Comparison of ENCODE assay signal across 29 cellular contexts in the genomic region with DNA sequence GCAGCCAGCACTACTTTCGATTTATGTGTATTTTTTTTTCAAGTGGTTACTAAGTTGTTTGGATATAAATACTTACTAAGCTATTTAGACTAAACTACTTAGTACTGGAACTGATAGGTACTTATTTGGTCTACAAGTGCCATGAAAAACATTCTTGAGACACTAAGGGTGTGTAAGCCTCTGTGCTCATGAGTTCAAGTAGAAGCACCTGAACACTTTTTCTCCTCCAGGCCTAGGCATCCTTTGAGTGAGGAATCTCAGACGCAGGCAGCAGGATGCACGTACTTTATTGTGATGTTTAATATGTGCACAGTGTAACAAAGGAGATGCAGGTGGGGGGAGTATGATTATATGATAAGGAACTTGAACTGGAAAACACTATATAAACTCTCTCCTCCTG. TPM values are rescaled to one million over a fixed set of nuclear protein-coding genes. Genes with fewer than 3 reads are reported as not detected.
"Had no signal": no experiment of that assay in that cellular context is flagged by ENCODE, and none has a peak within 500 bp of the region (broad histone marks: within the 10 kb centered on the region; RNA-seq: fewer than 3 reads in every experiment).

No MANE protein-coding gene starts in this region.

- H3K27me3 Mint-ChIP-seq: naive thymus-derived CD4-positive, alpha-beta T cell; progenitor cell of endocrine pancreas; stimulated activated naive CD8-positive, alpha-beta T cell treated with anti-CD3 and anti-CD28 coated beads, Interleukin-15, amount 100 ng/mL, for 72 hours had no signal

- H3K27me3 ChIP-seq: esophagus muscularis mucosa, foreskin keratinocyte, gastroesophageal sphincter, heart left ventricle, hepatocyte, neural progenitor cell, right lobe of liver, suprapubic skin, transverse colon, vagina had no signal

- H3K4me1 Mint-ChIP-seq: stimulated activated naive CD8-positive, alpha-beta T cell treated with anti-CD3 and anti-CD28 coated beads, Interleukin-15, amount 100 ng/mL, for 72 hours had no signal

- H2AFZ ChIP-seq: hepatocyte, neural progenitor cell, parathyroid adenoma had no signal

- H3K79me2 ChIP-seq: hepatocyte, parathyroid adenoma had no signal

- H3K4me3 ChIP-seq: coronary artery, esophagus muscularis mucosa, gastroesophageal sphincter, heart left ventricle, hepatocyte, neural progenitor cell, right lobe of liver, suprapubic skin, transverse colon, vagina had no signal

- H3K36me3 ChIP-seq: esophagus muscularis mucosa, gastroesophageal sphincter, heart left ventricle, neural progenitor cell, right lobe of liver, suprapubic skin, transverse colon, vagina had no signal

- ATAC-seq: foreskin keratinocyte; gastroesophageal sphincter; heart left ventricle; left colon; left ventricle myocardium superior; naive thymus-derived CD4-positive, alpha-beta T cell; right lobe of liver; stimulated activated naive CD8-positive, alpha-beta T cell treated with anti-CD3 and anti-CD28 coated beads, Interleukin-15, amount 100 ng/mL, for 72 hours had no signal

- H3K4me1 ChIP-seq: esophagus muscularis mucosa, foreskin keratinocyte, gastroesophageal sphincter, right lobe of liver, suprapubic skin, transverse colon, vagina had no signal

- H3K27ac ChIP-seq: coronary artery, esophagus muscularis mucosa, foreskin keratinocyte, gastroesophageal sphincter, heart left ventricle, hepatocyte, neural progenitor cell, parathyroid adenoma, right lobe of liver, suprapubic skin, transverse colon, vagina had no signal

- H3K4me3 Mint-ChIP-seq: naive thymus-derived CD4-positive, alpha-beta T cell; nephron; neural progenitor cell; stimulated activated naive CD8-positive, alpha-beta T cell treated with anti-CD3 and anti-CD28 coated beads, Interleukin-15, amount 100 ng/mL, for 72 hours had no signal

- H3K4me2 ChIP-seq: hepatocyte, neural progenitor cell had no signal

- H3K27ac Mint-ChIP-seq: nephron; neural progenitor cell; progenitor cell of endocrine pancreas; stimulated activated naive CD8-positive, alpha-beta T cell treated with anti-CD3 and anti-CD28 coated beads, Interleukin-15, amount 100 ng/mL, for 72 hours had no signal

- DNase-seq: dermis blood vessel endothelial cell; effector memory CD4-positive, alpha-beta T cell; foreskin keratinocyte; heart left ventricle; kidney glomerular epithelial cell; left colon; left ventricle myocardium superior; mesenchymal stem cell; midbrain; naive thymus-derived CD4-positive, alpha-beta T cell; right lobe of liver; small intestine; stimulated activated CD4-positive, alpha-beta T cell treated with anti-CD3 and anti-CD28 coated beads, Interleukin-15, amount 100 ng/mL, for 24 hours; stimulated activated CD4-positive, alpha-beta T cell treated with anti-CD3 and anti-CD28 coated beads, Interleukin-2, amount 100 ng/mL, for 48 hours; stimulated activated naive CD4-positive, alpha-beta T cell; stimulated activated naive CD8-positive, alpha-beta T cell treated with anti-CD3 and anti-CD28 coated beads, Interleukin-15, amount 100 ng/mL, for 72 hours; transverse colon had no signal

- H3K9me3 Mint-ChIP-seq: naive thymus-derived CD4-positive, alpha-beta T cell; nephron; neural progenitor cell; stimulated activated naive CD8-positive, alpha-beta T cell treated with anti-CD3 and anti-CD28 coated beads, Interleukin-15, amount 100 ng/mL, for 72 hours had no signal

- H3K9me3 ChIP-seq: esophagus muscularis mucosa, gastroesophageal sphincter, heart left ventricle, right lobe of liver, suprapubic skin, transverse colon, vagina had no signal

RNA-seq across cellular contexts. Expression of a gene that starts 7.8 kb away (rescaled TPM):
- total RNA-seq: osteoblast had no signal

RNA-seq across cellular contexts. Expression of a gene that starts 59.2 kb away (rescaled TPM):
- total RNA-seq: left ventricle myocardium superior; mucosa of gallbladder; naive thymus-derived CD4-positive, alpha-beta T cell; osteoblast had no signal
- polyA plus RNA-seq: naive thymus-derived CD4-positive, alpha-beta T cell had no signal
